Comparison of ENCODE assay signal across 13 cellular contexts in the genomic region with DNA sequence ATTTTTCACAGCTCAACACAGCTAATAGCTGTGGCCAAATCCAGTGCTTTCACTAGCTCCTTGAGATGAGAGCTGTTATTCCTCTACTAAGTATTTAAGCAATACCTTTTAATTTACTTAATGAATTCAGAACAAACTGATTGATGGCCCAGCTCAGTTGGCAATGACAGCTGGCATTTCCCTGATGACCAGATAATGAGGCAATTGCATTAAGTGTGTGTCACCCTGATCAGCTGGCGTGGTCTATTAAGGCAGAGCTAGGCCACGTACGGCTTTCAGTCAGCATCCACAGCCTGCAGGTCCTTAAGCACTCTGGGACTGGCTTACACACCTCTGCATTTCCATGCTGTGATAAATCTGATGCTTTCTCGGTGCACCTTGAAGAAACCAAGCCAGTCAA.
"Had no signal": no experiment of that assay in that cellular context is flagged by ENCODE, and none has a peak within 500 bp of the region (broad histone marks: within the 10 kb centered on the region; RNA-seq: fewer than 3 reads in every experiment).

No MANE protein-coding gene starts in this region.

- H3K4me2 ChIP-seq: smooth muscle cell had no signal

- DNase-seq: activated CD4-positive, alpha-beta T cell treated with anti-CD3 and anti-CD28 coated beads, Interleukin-2, amount 50 U/mL, for 1 hour; activated naive CD4-positive, alpha-beta T cell treated with anti-CD3 and anti-CD28 coated beads, Interleukin-2, amount 50 U/mL, for 16 hours; central memory CD4-positive, alpha-beta T cell; cortex of kidney; erythroblast; lower lobe of right lung; right cardiac atrium had no signal

- H3K4me1 ChIP-seq: lower lobe of right lung had no signal

- H3K27ac ChIP-seq: adrenal gland, lower lobe of right lung, neutrophil, tibial nerve had no signal

- H3K27me3 ChIP-seq: adrenal gland, neutrophil, tibial nerve had no signal

- H3K4me3 ChIP-seq: adrenal gland, lower lobe of right lung, smooth muscle cell, tibial nerve had no signal

- H3K9me3 ChIP-seq: adrenal gland, lower lobe of right lung, neutrophil, tibial nerve had no signal

- ATAC-seq: lower lobe of right lung; right cardiac atrium; stimulated activated memory B cell treated with anti-CD40 and anti-IgM and Interleukin-4, amounts not matched to agents 10 μg/mL and 1 μg/mL and 100 μg/mL, for 72 hours; WTC11 had no signal

- H3K36me3 ChIP-seq: adrenal gland, lower lobe of right lung, neutrophil had no signal
